ENCODE assay signal across 1 cellular context in the genomic region with DNA sequence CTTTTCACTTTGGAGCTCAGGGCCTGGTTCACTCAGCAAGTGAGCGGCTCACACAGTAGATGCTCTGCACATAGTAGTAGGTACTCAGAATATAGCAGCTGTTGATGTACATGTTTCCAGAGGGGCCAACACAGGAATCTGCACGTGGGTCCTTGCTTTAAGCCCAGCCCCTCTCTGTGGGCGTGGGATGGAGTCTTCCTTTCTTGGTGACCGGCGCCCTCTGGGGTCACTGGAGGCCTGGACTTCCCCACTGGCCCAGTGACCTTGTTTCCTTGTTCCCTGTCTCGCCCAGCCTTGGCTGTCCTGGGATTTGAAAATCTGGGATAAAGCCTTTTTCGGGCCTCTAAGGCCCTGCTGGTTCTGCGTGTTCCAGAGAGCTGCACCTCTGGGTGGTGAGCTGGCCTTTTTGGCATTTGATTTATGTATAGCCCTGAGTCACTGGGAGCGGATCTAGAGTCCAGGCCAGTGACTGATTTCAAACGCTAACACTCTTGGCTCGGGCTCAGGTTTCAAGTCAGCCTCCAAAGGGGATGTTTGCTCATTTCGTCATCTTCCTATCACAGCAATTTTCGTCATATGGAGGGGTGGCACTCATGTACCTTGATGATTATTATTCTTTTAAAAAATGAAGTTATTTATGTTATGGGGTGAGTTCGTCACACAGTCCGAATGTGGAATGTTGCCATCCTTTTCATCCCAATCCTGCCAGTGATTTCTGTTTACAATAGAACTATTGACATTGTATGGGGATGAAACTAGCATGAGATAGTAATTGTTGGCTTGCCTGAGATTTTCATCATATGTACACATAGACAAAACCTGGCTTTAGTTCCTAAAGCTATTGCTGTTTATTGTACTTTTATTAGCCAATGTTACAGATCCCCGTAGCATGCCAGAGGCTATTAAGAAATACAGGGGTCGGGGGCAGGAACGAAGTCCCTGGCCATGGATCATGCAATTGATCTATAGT.
TF ChIP-seq lines count a peak whose summit lies in the region.

No MANE protein-coding gene starts in this region.

TF ChIP-seq in K562, 482 proteins besides CTCF, POLR2A, EP300 and RAD21 (continued from another document and continues in another):
- TF ChIP-seq POLR2AphosphoS5 (IDR thresholded peaks at IDR 0.05; ENCODE audit: control insufficient read depth, insufficient read depth, low read depth, low read length) (no peak), XRCC3 (IDR thresholded peaks at IDR 0.05) (no peak), IRF2 (CRISPR knock-in tag; IDR thresholded peaks at IDR 0.05) (no peak), RBM15 (IDR thresholded peaks at IDR 0.05; ENCODE audit: insufficient read depth, low read length) (no peak), EWSR1 (IDR thresholded peaks at IDR 0.05; ENCODE audit: borderline replicate concordance, low read depth, partially characterized antibody) (no peak), ETV5 (CRISPR knock-in tag; IDR thresholded peaks at IDR 0.05; ENCODE audit: low read depth) (peak; percentile 40; the same call in 1 of the 2 replicates), HNRNPL (IDR thresholded peaks at IDR 0.05; ENCODE audit: low read depth, low read length) (no peak), LEF1 (IDR thresholded peaks at IDR 0.05) (peak; percentile 95), SP1 (CRISPR knock-in tag; IDR thresholded peaks at IDR 0.05) (no peak; the same call in 1 of the 2 replicates), ZNF184 (CRISPR knock-in tag; IDR thresholded peaks at IDR 0.05) (no peak), SAP30 (IDR thresholded peaks at IDR 0.05; ENCODE audit: borderline replicate concordance, insufficient read depth, low read depth, low read length, poor library complexity, severe bottlenecking) (peak; percentile 71), JUN (IDR thresholded peaks at IDR 0.05; ENCODE audit: borderline replicate concordance, low read depth, low read length) (peak; percentile 92), JUN (CRISPR knock-in tag; IDR thresholded peaks at IDR 0.05; ENCODE audit: borderline replicate concordance) (no peak), ZNF551 (CRISPR knock-in tag; IDR thresholded peaks at IDR 0.05) (no peak), TBL1XR1 (IDR thresholded peaks at IDR 0.05; ENCODE audit: low read length in 2 of 2) (peak in 1 of 2 experiments; percentile 70; a peak in 1 of 4 replicates), TAF15 (IDR thresholded peaks at IDR 0.05; ENCODE audit: low read depth, low read length) (no peak), FOXA1 (IDR thresholded peaks at IDR 0.05; ENCODE audit: borderline replicate concordance) (no peak), PTRF (tag; IDR thresholded peaks at IDR 0.05) (no peak), PRPF4 (IDR thresholded peaks at IDR 0.05; ENCODE audit: insufficient read depth, low read depth, low read length, poor library complexity, severe bottlenecking) (no peak), SP2 (IDR thresholded peaks at IDR 0.05; ENCODE audit: extremely low read depth, low read depth, low read length, poor library complexity, severe bottlenecking) (no peak), NBN (IDR thresholded peaks at IDR 0.05; ENCODE audit: low read depth) (no peak; the same call in 1 of the 2 replicates), YBX1 (IDR thresholded peaks at IDR 0.05) (no peak), ZNF263 (CRISPR knock-in tag; IDR thresholded peaks at IDR 0.05; ENCODE audit: borderline replicate concordance) (no peak), NFIX (CRISPR knock-in tag; IDR thresholded peaks at IDR 0.05; ENCODE audit: low read depth) (no peak), NFATC3 (IDR thresholded peaks at IDR 0.05) (no peak), JUND (IDR thresholded peaks at IDR 0.05; ENCODE audit: borderline replicate concordance, low read depth, low read length) (peak; percentile 94), JUND (tag; IDR thresholded peaks at IDR 0.05; ENCODE audit: borderline replicate concordance, low read depth, low read length) (peak; percentile 93; the same call in 2 of the 3 replicates), MCM2 (IDR thresholded peaks at IDR 0.05; ENCODE audit: low read depth) (no peak), KAT2B (IDR thresholded peaks at IDR 0.05; ENCODE audit: low read depth, low read length) (no peak), POLR2B (IDR thresholded peaks at IDR 0.05; ENCODE audit: low read depth, partially characterized antibody) (no peak), SRF (CRISPR knock-in tag; IDR thresholded peaks at IDR 0.05) (0 out of 4 replicates have a peak, but pooled peaks of 1 of the 2 experiments have one; percentile 54), BCL6 (CRISPR knock-in tag; IDR thresholded peaks at IDR 0.05) (no peak), CHD4 (IDR thresholded peaks at IDR 0.05; ENCODE audit: insufficient read depth, insufficient replicate concordance, low read depth, low read length, poor library complexity, severe bottlenecking) (no peak), SMARCE1 (IDR thresholded peaks at IDR 0.05) (peak; percentile 90), ZNF584 (CRISPR knock-in tag; IDR thresholded peaks at IDR 0.05; ENCODE audit: low read depth) (0 out of 2 replicates have a peak, but pooled peaks have one; percentile 9), MAFK (IDR thresholded peaks at IDR 0.05; ENCODE audit: low read length) (peak; percentile 80)
- TF ChIP-seq, protein P1, sequence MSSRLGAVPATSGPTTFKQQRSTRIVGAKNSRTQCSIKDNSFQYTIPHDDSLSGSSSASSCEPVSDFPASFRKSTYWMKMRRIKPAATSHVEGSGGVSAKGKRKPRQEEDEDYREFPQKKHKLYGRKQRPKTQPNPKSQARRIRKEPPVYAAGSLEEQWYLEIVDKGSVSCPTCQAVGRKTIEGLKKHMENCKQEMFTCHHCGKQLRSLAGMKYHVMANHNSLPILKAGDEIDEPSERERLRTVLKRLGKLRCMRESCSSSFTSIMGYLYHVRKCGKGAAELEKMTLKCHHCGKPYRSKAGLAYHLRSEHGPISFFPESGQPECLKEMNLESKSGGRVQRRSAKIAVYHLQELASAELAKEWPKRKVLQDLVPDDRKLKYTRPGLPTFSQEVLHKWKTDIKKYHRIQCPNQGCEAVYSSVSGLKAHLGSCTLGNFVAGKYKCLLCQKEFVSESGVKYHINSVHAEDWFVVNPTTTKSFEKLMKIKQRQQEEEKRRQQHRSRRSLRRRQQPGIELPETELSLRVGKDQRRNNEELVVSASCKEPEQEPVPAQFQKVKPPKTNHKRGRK (tag; IDR thresholded peaks at IDR 0.05): no peak
- TF ChIP-seq, protein P2, sequence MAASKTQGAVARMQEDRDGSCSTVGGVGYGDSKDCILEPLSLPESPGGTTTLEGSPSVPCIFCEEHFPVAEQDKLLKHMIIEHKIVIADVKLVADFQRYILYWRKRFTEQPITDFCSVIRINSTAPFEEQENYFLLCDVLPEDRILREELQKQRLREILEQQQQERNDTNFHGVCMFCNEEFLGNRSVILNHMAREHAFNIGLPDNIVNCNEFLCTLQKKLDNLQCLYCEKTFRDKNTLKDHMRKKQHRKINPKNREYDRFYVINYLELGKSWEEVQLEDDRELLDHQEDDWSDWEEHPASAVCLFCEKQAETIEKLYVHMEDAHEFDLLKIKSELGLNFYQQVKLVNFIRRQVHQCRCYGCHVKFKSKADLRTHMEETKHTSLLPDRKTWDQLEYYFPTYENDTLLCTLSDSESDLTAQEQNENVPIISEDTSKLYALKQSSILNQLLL (CRISPR knock-in tag; IDR thresholded peaks at IDR 0.05; ENCODE audit: borderline replicate concordance): no peak
- TF ChIP-seq, protein P3, sequence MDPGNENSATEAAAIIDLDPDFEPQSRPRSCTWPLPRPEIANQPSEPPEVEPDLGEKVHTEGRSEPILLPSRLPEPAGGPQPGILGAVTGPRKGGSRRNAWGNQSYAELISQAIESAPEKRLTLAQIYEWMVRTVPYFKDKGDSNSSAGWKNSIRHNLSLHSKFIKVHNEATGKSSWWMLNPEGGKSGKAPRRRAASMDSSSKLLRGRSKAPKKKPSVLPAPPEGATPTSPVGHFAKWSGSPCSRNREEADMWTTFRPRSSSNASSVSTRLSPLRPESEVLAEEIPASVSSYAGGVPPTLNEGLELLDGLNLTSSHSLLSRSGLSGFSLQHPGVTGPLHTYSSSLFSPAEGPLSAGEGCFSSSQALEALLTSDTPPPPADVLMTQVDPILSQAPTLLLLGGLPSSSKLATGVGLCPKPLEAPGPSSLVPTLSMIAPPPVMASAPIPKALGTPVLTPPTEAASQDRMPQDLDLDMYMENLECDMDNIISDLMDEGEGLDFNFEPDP (CRISPR knock-in tag; IDR thresholded peaks at IDR 0.05): no peak
- TF ChIP-seq, protein P4, sequence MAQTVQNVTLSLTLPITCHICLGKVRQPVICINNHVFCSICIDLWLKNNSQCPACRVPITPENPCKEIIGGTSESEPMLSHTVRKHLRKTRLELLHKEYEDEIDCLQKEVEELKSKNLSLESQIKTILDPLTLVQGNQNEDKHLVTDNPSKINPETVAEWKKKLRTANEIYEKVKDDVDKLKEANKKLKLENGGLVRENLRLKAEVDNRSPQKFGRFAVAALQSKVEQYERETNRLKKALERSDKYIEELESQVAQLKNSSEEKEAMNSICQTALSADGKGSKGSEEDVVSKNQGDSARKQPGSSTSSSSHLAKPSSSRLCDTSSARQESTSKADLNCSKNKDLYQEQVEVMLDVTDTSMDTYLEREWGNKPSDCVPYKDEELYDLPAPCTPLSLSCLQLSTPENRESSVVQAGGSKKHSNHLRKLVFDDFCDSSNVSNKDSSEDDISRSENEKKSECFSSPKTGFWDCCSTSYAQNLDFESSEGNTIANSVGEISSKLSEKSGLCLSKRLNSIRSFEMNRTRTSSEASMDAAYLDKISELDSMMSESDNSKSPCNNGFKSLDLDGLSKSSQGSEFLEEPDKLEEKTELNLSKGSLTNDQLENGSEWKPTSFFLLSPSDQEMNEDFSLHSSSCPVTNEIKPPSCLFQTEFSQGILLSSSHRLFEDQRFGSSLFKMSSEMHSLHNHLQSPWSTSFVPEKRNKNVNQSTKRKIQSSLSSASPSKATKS (CRISPR knock-in tag; IDR thresholded peaks at IDR 0.05): no peak
- TF ChIP-seq, protein P5, sequence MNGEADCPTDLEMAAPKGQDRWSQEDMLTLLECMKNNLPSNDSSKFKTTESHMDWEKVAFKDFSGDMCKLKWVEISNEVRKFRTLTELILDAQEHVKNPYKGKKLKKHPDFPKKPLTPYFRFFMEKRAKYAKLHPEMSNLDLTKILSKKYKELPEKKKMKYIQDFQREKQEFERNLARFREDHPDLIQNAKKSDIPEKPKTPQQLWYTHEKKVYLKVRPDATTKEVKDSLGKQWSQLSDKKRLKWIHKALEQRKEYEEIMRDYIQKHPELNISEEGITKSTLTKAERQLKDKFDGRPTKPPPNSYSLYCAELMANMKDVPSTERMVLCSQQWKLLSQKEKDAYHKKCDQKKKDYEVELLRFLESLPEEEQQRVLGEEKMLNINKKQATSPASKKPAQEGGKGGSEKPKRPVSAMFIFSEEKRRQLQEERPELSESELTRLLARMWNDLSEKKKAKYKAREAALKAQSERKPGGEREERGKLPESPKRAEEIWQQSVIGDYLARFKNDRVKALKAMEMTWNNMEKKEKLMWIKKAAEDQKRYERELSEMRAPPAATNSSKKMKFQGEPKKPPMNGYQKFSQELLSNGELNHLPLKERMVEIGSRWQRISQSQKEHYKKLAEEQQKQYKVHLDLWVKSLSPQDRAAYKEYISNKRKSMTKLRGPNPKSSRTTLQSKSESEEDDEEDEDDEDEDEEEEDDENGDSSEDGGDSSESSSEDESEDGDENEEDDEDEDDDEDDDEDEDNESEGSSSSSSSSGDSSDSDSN (IDR thresholded peaks at IDR 0.05; ENCODE audit: borderline replicate concordance in 1 of 2, low read depth in 2 of 2, low read length in 2 of 2): no peak
- TF ChIP-seq, protein P6, sequence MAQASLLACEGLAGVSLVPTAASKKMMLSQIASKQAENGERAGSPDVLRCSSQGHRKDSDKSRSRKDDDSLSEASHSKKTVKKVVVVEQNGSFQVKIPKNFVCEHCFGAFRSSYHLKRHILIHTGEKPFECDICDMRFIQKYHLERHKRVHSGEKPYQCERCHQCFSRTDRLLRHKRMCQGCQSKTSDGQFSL (CRISPR knock-in tag; IDR thresholded peaks at IDR 0.05): no peak
- TF ChIP-seq, protein P6 (tag; IDR thresholded peaks at IDR 0.05): no peak
- TF ChIP-seq, protein P7, sequence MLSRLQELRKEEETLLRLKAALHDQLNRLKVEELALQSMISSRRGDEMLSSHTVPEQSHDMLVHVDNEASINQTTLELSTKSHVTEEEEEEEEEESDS (CRISPR knock-in tag; IDR thresholded peaks at IDR 0.05): no peak
- TF ChIP-seq, protein P8, sequence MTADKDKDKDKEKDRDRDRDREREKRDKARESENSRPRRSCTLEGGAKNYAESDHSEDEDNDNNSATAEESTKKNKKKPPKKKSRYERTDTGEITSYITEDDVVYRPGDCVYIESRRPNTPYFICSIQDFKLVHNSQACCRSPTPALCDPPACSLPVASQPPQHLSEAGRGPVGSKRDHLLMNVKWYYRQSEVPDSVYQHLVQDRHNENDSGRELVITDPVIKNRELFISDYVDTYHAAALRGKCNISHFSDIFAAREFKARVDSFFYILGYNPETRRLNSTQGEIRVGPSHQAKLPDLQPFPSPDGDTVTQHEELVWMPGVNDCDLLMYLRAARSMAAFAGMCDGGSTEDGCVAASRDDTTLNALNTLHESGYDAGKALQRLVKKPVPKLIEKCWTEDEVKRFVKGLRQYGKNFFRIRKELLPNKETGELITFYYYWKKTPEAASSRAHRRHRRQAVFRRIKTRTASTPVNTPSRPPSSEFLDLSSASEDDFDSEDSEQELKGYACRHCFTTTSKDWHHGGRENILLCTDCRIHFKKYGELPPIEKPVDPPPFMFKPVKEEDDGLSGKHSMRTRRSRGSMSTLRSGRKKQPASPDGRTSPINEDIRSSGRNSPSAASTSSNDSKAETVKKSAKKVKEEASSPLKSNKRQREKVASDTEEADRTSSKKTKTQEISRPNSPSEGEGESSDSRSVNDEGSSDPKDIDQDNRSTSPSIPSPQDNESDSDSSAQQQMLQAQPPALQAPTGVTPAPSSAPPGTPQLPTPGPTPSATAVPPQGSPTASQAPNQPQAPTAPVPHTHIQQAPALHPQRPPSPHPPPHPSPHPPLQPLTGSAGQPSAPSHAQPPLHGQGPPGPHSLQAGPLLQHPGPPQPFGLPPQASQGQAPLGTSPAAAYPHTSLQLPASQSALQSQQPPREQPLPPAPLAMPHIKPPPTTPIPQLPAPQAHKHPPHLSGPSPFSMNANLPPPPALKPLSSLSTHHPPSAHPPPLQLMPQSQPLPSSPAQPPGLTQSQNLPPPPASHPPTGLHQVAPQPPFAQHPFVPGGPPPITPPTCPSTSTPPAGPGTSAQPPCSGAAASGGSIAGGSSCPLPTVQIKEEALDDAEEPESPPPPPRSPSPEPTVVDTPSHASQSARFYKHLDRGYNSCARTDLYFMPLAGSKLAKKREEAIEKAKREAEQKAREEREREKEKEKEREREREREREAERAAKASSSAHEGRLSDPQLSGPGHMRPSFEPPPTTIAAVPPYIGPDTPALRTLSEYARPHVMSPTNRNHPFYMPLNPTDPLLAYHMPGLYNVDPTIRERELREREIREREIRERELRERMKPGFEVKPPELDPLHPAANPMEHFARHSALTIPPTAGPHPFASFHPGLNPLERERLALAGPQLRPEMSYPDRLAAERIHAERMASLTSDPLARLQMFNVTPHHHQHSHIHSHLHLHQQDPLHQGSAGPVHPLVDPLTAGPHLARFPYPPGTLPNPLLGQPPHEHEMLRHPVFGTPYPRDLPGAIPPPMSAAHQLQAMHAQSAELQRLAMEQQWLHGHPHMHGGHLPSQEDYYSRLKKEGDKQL (CRISPR knock-in tag; IDR thresholded peaks at IDR 0.05; ENCODE audit: borderline replicate concordance): no peak
